2 cellular contexts compared by ENCODE assay signal in the genomic region with DNA sequence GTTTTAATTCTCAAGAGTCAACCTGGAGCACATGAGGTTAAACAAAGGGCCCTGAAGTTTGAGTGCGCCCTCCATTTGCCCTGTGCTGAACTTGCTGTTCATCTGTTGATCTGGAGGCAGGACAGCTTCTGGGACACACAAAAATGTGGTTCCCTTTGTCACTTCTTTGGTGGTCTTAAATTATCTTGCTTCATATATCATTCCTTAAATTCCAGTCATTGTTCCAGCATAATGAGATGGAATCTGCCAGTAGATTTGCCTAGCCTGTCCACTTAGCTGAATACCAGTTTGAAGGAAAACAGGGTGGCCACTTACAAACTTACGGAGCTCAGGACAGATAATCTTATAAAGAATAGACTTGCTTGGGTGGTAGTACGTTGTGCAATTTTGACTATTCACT.
TF ChIP-seq lines count a peak whose summit lies in the region.

No MANE protein-coding gene starts in this region.

TF ChIP-seq in GM23338, 12 proteins besides CTCF, POLR2A, EP300 and RAD21:
- no peak for TF ChIP-seq ZNF114 (CRISPR knock-in tag; IDR thresholded peaks at IDR 0.05)

TF ChIP-seq in K562, 482 proteins besides CTCF, POLR2A, EP300 and RAD21:
- TF ChIP-seq U2AF2 (optimal IDR thresholded peaks at IDR 0.05; ENCODE audit: low read depth, low read length) (no peak), ETS2 (tag; IDR thresholded peaks at IDR 0.05; ENCODE audit: borderline replicate concordance, poor library complexity, severe bottlenecking) (no peak), KDM1A (IDR thresholded peaks at IDR 0.05) (no peak), NFIC (IDR thresholded peaks at IDR 0.05) (no peak), ATF7 (IDR thresholded peaks at IDR 0.05) (no peak), POLR3G (IDR thresholded peaks at IDR 0.05; ENCODE audit: extremely low read depth, insufficient read length, insufficient replicate concordance) (no peak), SLC30A9 (CRISPR knock-in tag; IDR thresholded peaks at IDR 0.05) (no peak), KDM2B (CRISPR knock-in tag; IDR thresholded peaks at IDR 0.05) (no peak), NONO (IDR thresholded peaks at IDR 0.05; ENCODE audit: low read depth in 2 of 2, low read length in 1 of 2) (no peak)
- TF ChIP-seq, protein P1, sequence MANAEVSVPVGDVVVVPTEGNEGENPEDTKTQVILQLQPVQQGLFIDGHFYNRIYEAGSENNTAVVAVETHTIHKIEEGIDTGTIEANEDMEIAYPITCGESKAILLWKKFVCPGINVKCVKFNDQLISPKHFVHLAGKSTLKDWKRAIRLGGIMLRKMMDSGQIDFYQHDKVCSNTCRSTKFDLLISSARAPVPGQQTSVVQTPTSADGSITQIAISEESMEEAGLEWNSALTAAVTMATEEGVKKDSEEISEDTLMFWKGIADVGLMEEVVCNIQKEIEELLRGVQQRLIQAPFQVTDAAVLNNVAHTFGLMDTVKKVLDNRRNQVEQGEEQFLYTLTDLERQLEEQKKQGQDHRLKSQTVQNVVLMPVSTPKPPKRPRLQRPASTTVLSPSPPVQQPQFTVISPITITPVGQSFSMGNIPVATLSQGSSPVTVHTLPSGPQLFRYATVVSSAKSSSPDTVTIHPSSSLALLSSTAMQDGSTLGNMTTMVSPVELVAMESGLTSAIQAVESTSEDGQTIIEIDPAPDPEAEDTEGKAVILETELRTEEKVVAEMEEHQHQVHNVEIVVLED (CRISPR knock-in tag; IDR thresholded peaks at IDR 0.05): no peak
- TF ChIP-seq, protein P2, sequence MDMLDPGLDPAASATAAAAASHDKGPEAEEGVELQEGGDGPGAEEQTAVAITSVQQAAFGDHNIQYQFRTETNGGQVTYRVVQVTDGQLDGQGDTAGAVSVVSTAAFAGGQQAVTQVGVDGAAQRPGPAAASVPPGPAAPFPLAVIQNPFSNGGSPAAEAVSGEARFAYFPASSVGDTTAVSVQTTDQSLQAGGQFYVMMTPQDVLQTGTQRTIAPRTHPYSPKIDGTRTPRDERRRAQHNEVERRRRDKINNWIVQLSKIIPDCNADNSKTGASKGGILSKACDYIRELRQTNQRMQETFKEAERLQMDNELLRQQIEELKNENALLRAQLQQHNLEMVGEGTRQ (CRISPR knock-in tag; IDR thresholded peaks at IDR 0.05): no peak
- TF ChIP-seq, protein P3, sequence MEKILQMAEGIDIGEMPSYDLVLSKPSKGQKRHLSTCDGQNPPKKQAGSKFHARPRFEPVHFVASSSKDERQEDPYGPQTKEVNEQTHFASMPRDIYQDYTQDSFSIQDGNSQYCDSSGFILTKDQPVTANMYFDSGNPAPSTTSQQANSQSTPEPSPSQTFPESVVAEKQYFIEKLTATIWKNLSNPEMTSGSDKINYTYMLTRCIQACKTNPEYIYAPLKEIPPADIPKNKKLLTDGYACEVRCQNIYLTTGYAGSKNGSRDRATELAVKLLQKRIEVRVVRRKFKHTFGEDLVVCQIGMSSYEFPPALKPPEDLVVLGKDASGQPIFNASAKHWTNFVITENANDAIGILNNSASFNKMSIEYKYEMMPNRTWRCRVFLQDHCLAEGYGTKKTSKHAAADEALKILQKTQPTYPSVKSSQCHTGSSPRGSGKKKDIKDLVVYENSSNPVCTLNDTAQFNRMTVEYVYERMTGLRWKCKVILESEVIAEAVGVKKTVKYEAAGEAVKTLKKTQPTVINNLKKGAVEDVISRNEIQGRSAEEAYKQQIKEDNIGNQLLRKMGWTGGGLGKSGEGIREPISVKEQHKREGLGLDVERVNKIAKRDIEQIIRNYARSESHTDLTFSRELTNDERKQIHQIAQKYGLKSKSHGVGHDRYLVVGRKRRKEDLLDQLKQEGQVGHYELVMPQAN (IDR thresholded peaks at IDR 0.05; ENCODE audit: borderline replicate concordance): no peak
- TF ChIP-seq, protein P4, sequence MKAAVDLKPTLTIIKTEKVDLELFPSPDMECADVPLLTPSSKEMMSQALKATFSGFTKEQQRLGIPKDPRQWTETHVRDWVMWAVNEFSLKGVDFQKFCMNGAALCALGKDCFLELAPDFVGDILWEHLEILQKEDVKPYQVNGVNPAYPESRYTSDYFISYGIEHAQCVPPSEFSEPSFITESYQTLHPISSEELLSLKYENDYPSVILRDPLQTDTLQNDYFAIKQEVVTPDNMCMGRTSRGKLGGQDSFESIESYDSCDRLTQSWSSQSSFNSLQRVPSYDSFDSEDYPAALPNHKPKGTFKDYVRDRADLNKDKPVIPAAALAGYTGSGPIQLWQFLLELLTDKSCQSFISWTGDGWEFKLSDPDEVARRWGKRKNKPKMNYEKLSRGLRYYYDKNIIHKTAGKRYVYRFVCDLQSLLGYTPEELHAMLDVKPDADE (conservative IDR thresholded peaks at IDR 0.05; ENCODE audit: control insufficient read depth, low read depth, low read length): no peak
TF ChIP-seq in K562: peak in this region for 0.
